ENCODE assay signal across 1 cellular context in genomic region chr17:42212382-42212781, GRCh38.
TF ChIP-seq lines count a peak whose summit lies in the region.

No MANE protein-coding gene starts in this region.

TF ChIP-seq in WTC11, 78 proteins besides CTCF, POLR2A, EP300 and RAD21 (continued from another document):
- TF ChIP-seq USF1 (CRISPR knock-in tag; IDR thresholded peaks at IDR 0.05) = no peak
